Comparison of ENCODE assay signal across 1 cellular context in genomic region chr2:195647302-195647701, GRCh38.
TF ChIP-seq lines count a peak whose summit lies in the region.

No MANE protein-coding gene starts in this region.

TF ChIP-seq in GM23338, 12 proteins besides CTCF, POLR2A, EP300 and RAD21 (continued from another document):
- TF ChIP-seq ZNF462 (CRISPR knock-in tag; IDR thresholded peaks at IDR 0.05), result no peak
- TF ChIP-seq, protein P1, sequence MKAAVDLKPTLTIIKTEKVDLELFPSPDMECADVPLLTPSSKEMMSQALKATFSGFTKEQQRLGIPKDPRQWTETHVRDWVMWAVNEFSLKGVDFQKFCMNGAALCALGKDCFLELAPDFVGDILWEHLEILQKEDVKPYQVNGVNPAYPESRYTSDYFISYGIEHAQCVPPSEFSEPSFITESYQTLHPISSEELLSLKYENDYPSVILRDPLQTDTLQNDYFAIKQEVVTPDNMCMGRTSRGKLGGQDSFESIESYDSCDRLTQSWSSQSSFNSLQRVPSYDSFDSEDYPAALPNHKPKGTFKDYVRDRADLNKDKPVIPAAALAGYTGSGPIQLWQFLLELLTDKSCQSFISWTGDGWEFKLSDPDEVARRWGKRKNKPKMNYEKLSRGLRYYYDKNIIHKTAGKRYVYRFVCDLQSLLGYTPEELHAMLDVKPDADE (IDR thresholded peaks at IDR 0.05), result no peak
- TF ChIP-seq CREB1 (CRISPR knock-in tag; IDR thresholded peaks at IDR 0.05; ENCODE audit: low read depth), result no peak
- TF ChIP-seq STAT1 (IDR thresholded peaks at IDR 0.05; ENCODE audit: unreplicated experiment), result no peak
